ENCODE assay signal across 20 cellular contexts in the genomic region with DNA sequence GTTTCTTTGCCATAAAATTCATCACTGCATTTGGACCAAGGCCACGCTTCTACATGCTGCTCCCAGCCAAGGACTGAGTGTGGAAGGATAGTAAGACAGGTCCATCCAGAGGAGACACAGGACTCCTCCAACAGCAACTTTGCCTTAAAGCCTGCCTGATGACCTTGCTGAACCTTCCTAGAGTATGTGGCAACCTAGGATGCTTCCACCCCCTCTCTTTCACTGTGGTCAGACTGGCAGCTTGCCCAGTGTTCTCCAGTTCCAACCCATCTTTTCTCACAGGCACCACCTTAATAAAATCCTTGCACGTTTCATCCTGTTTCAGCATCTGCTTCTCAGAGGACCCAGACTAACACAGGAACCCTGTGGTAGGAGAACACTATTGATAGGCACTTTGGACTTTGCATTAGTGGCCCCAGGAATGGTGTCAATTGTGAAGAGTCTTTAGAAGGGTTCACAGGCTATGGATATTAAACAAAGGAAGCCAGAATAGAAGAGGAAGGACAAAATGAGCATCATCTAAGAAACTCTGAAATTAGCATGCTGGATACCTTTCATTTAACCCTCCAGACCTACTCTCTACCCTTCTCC. TPM values are rescaled to one million over a fixed set of nuclear protein-coding genes. Genes with fewer than 3 reads are reported as not detected.
A peak's percentile ranks its signal among the peaks of the same experiment; 100 is the strongest.
DNase-seq lines count a peak whose midpoint lies in the region; ATAC-seq lines count a peak whose summit lies in the region.
"Had no signal": no experiment of that assay in that cellular context is flagged by ENCODE, and none has a peak within 500 bp of the region (broad histone marks: within the 10 kb centered on the region; RNA-seq: fewer than 3 reads in every experiment).

No MANE protein-coding gene starts in this region.

- H3K4me1 Mint-ChIP-seq in activated CD4-positive, alpha-beta T cell treated with anti-CD3 and anti-CD28 coated beads for 36 hours, result no peaks in the 10 kb centered on the region
- H3K4me1 Mint-ChIP-seq: CD14-positive monocyte; neural crest cell; stimulated activated effector memory CD8-positive, alpha-beta T cell treated with anti-CD3 and anti-CD28 coated beads, Interleukin-12 subunit alpha, Interleukin-12 subunit beta, amount 100 ng/mL, for 72 hours had no signal

- H3K9me3 Mint-ChIP-seq in activated CD4-positive, alpha-beta T cell treated with anti-CD3 and anti-CD28 coated beads for 36 hours (ENCODE audit: low read depth), result no peaks in the 10 kb centered on the region
- H3K9me3 Mint-ChIP-seq: mesothelial cell of epicardium; neural crest cell; stimulated activated effector memory CD8-positive, alpha-beta T cell treated with anti-CD3 and anti-CD28 coated beads, Interleukin-12 subunit alpha, Interleukin-12 subunit beta, amount 100 ng/mL, for 72 hours had no signal

- POLR2A ChIA-PET in activated CD4-positive, alpha-beta T cell treated with anti-CD3 and anti-CD28 coated beads for 36 hours (lab: Charles Lee), result interaction anchor here (0.5 kb wide), 1 partner anchor 28 kb away, joined by 3 read pairs; no protein-coding TSS in a partner anchor

- H3K27ac Mint-ChIP-seq in activated CD4-positive, alpha-beta T cell treated with anti-CD3 and anti-CD28 coated beads for 36 hours, result no peak overlapping the region
- H3K27ac Mint-ChIP-seq: CD14-positive monocyte; GM23338; mesothelial cell of epicardium; stimulated activated effector memory CD8-positive, alpha-beta T cell treated with anti-CD3 and anti-CD28 coated beads, Interleukin-12 subunit alpha, Interleukin-12 subunit beta, amount 100 ng/mL, for 72 hours had no signal

- H3K27me3 Mint-ChIP-seq in activated CD4-positive, alpha-beta T cell treated with anti-CD3 and anti-CD28 coated beads for 36 hours, result peaks cover 5% of the 10 kb centered on the region

- intact Hi-C loops in activated CD4-positive, alpha-beta T cell treated with anti-CD3 and anti-CD28 coated beads for 36 hours (cut with DNase I, micrococcal nuclease), result no loop called here

- no peak overlapping the region for H3K4me3 Mint-ChIP-seq in activated CD4-positive, alpha-beta T cell treated with anti-CD3 and anti-CD28 coated beads for 36 hours
- H3K4me3 Mint-ChIP-seq: CD14-positive monocyte; GM23338; mesothelial cell of epicardium; neural crest cell; stimulated activated effector memory CD8-positive, alpha-beta T cell treated with anti-CD3 and anti-CD28 coated beads, Interleukin-12 subunit alpha, Interleukin-12 subunit beta, amount 100 ng/mL, for 72 hours had no signal

- DNase-seq in activated CD4-positive, alpha-beta T cell treated with anti-CD3 and anti-CD28 coated beads for 36 hours, result peak; percentile 11
- DNase-seq in activated CD4-positive, alpha-beta T cell treated with anti-CD3 and anti-CD28 coated beads for 48 hours, result no peak
- peak; percentile 37 for DNase-seq in RPMI8226
- DNase-seq in glomerular visceral epithelial cell (ENCODE audit: extremely low spot score), result peak; percentile 79
- no peak for DNase-seq in EL
- no peak for DNase-seq in NOMO-1 (lab: John Stamatoyannopoulos, UW; ENCODE audit: unreplicated experiment in 2 of 2)
- DNase-seq: DMS79, hypothalamus, kidney glomerular epithelial cell, NCI-H2171 treated with DMSO at 0.1 percent for 48 hours, NCI-H69, PC-9 had no signal

- CTCF ChIA-PET in activated CD4-positive, alpha-beta T cell treated with anti-CD3 and anti-CD28 coated beads for 36 hours (lab: Charles Lee), result interaction anchor here (0.8 to 1.0 kb wide), 2 partner anchors 63 to 84 kb away, joined by 3 read pairs; no protein-coding TSS in a partner anchor

- H3K36me3 Mint-ChIP-seq in activated CD4-positive, alpha-beta T cell treated with anti-CD3 and anti-CD28 coated beads for 36 hours (ENCODE audit: low read depth), result no peaks in the 10 kb centered on the region
- H3K36me3 Mint-ChIP-seq: CD14-positive monocyte; mesothelial cell of epicardium; stimulated activated effector memory CD8-positive, alpha-beta T cell treated with anti-CD3 and anti-CD28 coated beads, Interleukin-12 subunit alpha, Interleukin-12 subunit beta, amount 100 ng/mL, for 72 hours had no signal

- no peak for ATAC-seq in activated CD4-positive, alpha-beta T cell treated with anti-CD3 and anti-CD28 coated beads for 36 hours
- ATAC-seq in HG03108 (IDR thresholded peaks at IDR 0.05; ENCODE audit: unreplicated experiment), result no peak
- ATAC-seq in GM19452 (IDR thresholded peaks at IDR 0.05; ENCODE audit: unreplicated experiment), result no peak
- ATAC-seq: A549; GM23338; stimulated activated effector memory CD8-positive, alpha-beta T cell treated with anti-CD3 and anti-CD28 coated beads, Interleukin-12 subunit alpha, Interleukin-12 subunit beta, amount 100 ng/mL, for 72 hours had no signal

RNA-seq across cellular contexts. Expression of gene PKHD1, which starts 2.4 kb away (rescaled TPM):
- total RNA-seq in activated CD4-positive, alpha-beta T cell treated with anti-CD3 and anti-CD28 coated beads for 36 hours, result under 1 TPM; 0.02 to 0.04 TPM
- total RNA-seq: PC-9 had no signal

Comparison
In these comparisons a context has a peak if more than half of its experiments do, and no peak if none do; other contexts are left out.
1. DNase-seq: peak in activated CD4-positive, alpha-beta T cell treated with anti-CD3 and anti-CD28 coated beads for 36 hours (single experiment), RPMI8226 (single experiment) and glomerular visceral epithelial cell (single experiment); none in activated CD4-positive, alpha-beta T cell treated with anti-CD3 and anti-CD28 coated beads for 48 hours (single experiment), EL (single experiment) and NOMO-1 (0 of 2).